1 cellular context compared by ENCODE assay signal in genomic region chr14:65439117-65439516, GRCh38.
TF ChIP-seq lines count a peak whose summit lies in the region.

No MANE protein-coding gene starts in this region.

TF ChIP-seq in GM12878, 131 proteins besides CTCF, POLR2A, EP300 and RAD21 (continued from another document):
- TF ChIP-seq SKIL (IDR thresholded peaks at IDR 0.05; ENCODE audit: low read depth, poor library complexity, severe bottlenecking) (no peak), IKZF2 (IDR thresholded peaks at IDR 0.05) (no peak), CBX3 (IDR thresholded peaks at IDR 0.05; ENCODE audit: borderline replicate concordance, low read depth) (no peak), KLF5 (IDR thresholded peaks at IDR 0.05; ENCODE audit: partially characterized antibody) (no peak), GATAD2B (conservative IDR thresholded peaks at IDR 0.05; ENCODE audit: low read depth) (no peak), HDAC2 (IDR thresholded peaks at IDR 0.05) (no peak)
